9 cellular contexts compared by ENCODE assay signal in the genomic region with DNA sequence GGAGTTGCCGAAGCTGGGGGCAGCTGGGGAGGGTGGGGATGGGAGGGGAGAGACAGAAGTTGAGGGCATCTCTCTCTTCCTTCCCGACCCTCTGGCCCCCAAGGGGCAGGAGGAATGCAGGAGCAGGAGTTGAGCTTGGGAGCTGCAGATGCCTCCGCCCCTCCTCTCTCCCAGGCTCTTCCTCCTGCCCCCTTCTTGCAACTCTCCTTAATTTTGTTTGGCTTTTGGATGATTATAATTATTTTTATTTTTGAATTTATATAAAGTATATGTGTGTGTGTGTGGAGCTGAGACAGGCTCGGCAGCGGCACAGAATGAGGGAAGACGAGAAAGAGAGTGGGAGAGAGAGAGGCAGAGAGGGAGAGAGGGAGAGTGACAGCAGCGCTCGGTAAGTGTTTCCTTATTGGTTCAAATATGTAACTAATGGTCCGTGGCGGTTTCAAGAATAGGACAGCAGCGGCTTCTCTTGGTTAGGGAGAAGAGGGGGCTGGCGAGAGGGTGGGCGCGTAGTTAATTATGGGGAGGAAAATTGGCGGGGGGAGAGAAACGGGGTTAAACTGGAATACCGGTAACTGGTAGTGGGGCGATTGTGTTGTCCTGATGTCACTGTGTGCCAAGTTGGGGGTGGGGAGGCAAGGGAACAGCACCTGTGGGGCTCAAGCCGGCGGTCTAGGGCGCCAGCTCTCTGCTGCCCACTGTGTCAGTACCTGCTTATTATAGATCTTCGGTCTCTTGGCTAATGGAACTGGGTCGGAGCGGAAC. TPM values are rescaled to one million over a fixed set of nuclear protein-coding genes. Genes with fewer than 3 reads are reported as not detected.
DNase-seq lines count a peak whose midpoint lies in the region; ATAC-seq and TF ChIP-seq lines count a peak whose summit lies in the region.
"Had no signal": no experiment of that assay in that cellular context is flagged by ENCODE, and none has a peak within 500 bp of the region (broad histone marks: within the 10 kb centered on the region; RNA-seq: fewer than 3 reads in every experiment).

No MANE protein-coding gene starts in this region.

- H3K27ac Mint-ChIP-seq in activated naive CD4-positive, alpha-beta T cell treated with anti-CD3 and anti-CD28 coated beads, Interleukin-2, amount 10 ng/mL, durations not matched to agents 7 days and 5 days = no peak overlapping the region
- H3K27ac Mint-ChIP-seq in brain = peak overlapping the region in 3 of 5 experiments; percentile 79 to 97 (median 86)
- H3K27ac Mint-ChIP-seq in memory B cell = peak overlapping the region; percentile 85

- no peak for DNase-seq in activated naive CD4-positive, alpha-beta T cell treated with anti-CD3 and anti-CD28 coated beads, Interleukin-2, amount 10 ng/mL, durations not matched to agents 7 days and 5 days
- DNase-seq in activated naive CD4-positive, alpha-beta T cell treated with Interleukin-2 at 50 U/mL for 16 hours = no peak
- DNase-seq in NCI-H2227 treated with DMSO at 0.1 percent for 48 hours (lab: John Stamatoyannopoulos, UW) = peak; percentile 72
- no peak for DNase-seq in memory B cell (ENCODE audit: low spot score in 2 of 2)
- DNase-seq in aorta = no peak
- DNase-seq in GM13977 (ENCODE audit: low spot score) = no peak

- peaks cover 100% of the 10 kb centered on the region for H3K27me3 Mint-ChIP-seq in activated naive CD4-positive, alpha-beta T cell treated with anti-CD3 and anti-CD28 coated beads, Interleukin-2, amount 10 ng/mL, durations not matched to agents 7 days and 5 days
- H3K27me3 Mint-ChIP-seq in brain (peaks cover 98% of the 10 kb centered on the region), memory B cell (peaks cover 22% of the 10 kb centered on the region)

- ATAC-seq in HG02938 (IDR thresholded peaks at IDR 0.05; ENCODE audit: unreplicated experiment) (peak; percentile 26), memory B cell (ENCODE audit: low read depth) (peak; percentile 34), aorta (ENCODE audit: low FRiP score) (peak; percentile 44)

- H3K4me1 ChIP-seq in aorta (ENCODE audit: control insufficient read depth in 1 of 2, insufficient read depth in 2 of 2, low read length in 2 of 2) = no peaks in the 10 kb centered on the region

- peak overlapping the region; percentile 14 to 51 for H3K4me3 ChIP-seq in aorta (ENCODE audit: low read length in 2 of 2)
- H3K4me3 ChIP-seq: lung had no signal

- intact Hi-C loops in aorta (cut with DNase I) = no loop called here

- H3K4me3 Mint-ChIP-seq in activated naive CD4-positive, alpha-beta T cell treated with anti-CD3 and anti-CD28 coated beads, Interleukin-2, amount 10 ng/mL, durations not matched to agents 7 days and 5 days = peak overlapping the region; percentile 73
- H3K4me3 Mint-ChIP-seq in brain (peak overlapping the region; percentile 85 to 96 (median 88)), memory B cell (peak overlapping the region; percentile 86)

- H3K27me3 ChIP-seq in aorta (ENCODE audit: control insufficient read depth in 1 of 2, insufficient read depth in 2 of 2, low read length in 1 of 2) = no peaks in the 10 kb centered on the region

- peaks cover 26% of the 10 kb centered on the region for H3K4me1 Mint-ChIP-seq in activated naive CD4-positive, alpha-beta T cell treated with anti-CD3 and anti-CD28 coated beads, Interleukin-2, amount 10 ng/mL, durations not matched to agents 7 days and 5 days
- H3K4me1 Mint-ChIP-seq in brain (peaks cover 39% of the 10 kb centered on the region), memory B cell (peaks cover 19% of the 10 kb centered on the region)

- in situ Hi-C loops in GM13977 (cut with MboI; ENCODE audit: low pct_unique_long_range_greater_than_20kb, low sequenced_read_pairs, unreplicated experiment) = loop anchor here (25.0 kb wide), 1 partner anchor 345 kb away; a partner anchor contains a TSS

- WGBS in aorta, 2 donors = 2 to 3% methylated on average over 24 of the region's 24 CpGs

- no peaks in the 10 kb centered on the region for H3K9me3 ChIP-seq in aorta (ENCODE audit: control insufficient read depth, low read length)

- CTCF ChIA-PET in activated naive CD4-positive, alpha-beta T cell treated with anti-CD3 and anti-CD28 coated beads, Interleukin-2, amount 10 ng/mL, durations not matched to agents 7 days and 5 days (lab: Charles Lee) = interaction anchor here (0.9 to 2.2 kb wide), 7 partner anchors 9 to 202 kb away, joined by 3 to 22 read pairs (median 5); a partner anchor contains a TSS

- peak overlapping the region in 1 of 2 donors; percentile 4 for H3K27ac ChIP-seq in aorta (ENCODE audit: low read depth in 1 of 2, low read length in 2 of 2)

- H3K9me3 Mint-ChIP-seq in activated naive CD4-positive, alpha-beta T cell treated with anti-CD3 and anti-CD28 coated beads, Interleukin-2, amount 10 ng/mL, durations not matched to agents 7 days and 5 days = no peaks in the 10 kb centered on the region
- peaks cover 0 to 5% (median 0%) of the 10 kb centered on the region in 5 experiments for H3K9me3 Mint-ChIP-seq in brain
- H3K9me3 Mint-ChIP-seq in memory B cell = peaks cover 1% of the 10 kb centered on the region

- peak in 1 of 2 experiments; percentile 26 for TF ChIP-seq CTCF in brain (conservative IDR thresholded peaks at IDR 0.05)
- TF ChIP-seq CTCF in GM13977 (IDR thresholded peaks at IDR 0.05; ENCODE audit: extremely low read depth, insufficient read depth, missing control alignments) = no peak

- H3K36me3 ChIP-seq in aorta (ENCODE audit: control insufficient read depth in 1 of 2, insufficient read depth in 2 of 2, low read length in 1 of 2) = no peaks in the 10 kb centered on the region

- no peaks in the 10 kb centered on the region for H3K36me3 Mint-ChIP-seq in activated naive CD4-positive, alpha-beta T cell treated with anti-CD3 and anti-CD28 coated beads, Interleukin-2, amount 10 ng/mL, durations not matched to agents 7 days and 5 days
- no peaks in the 10 kb centered on the region for H3K36me3 Mint-ChIP-seq in brain
- peaks cover 2% of the 10 kb centered on the region for H3K36me3 Mint-ChIP-seq in memory B cell

RNA-seq across cellular contexts. Expression of a gene that starts 8.4 kb away (rescaled TPM):
- polyA plus RNA-seq in brain (ENCODE audit: insufficient read depth, low read depth, low replicate concordance) (not detected), aorta (under 1 TPM in 1 of 2 donors, not detected in 1; 0.75 TPM)
- total RNA-seq in aorta = 1 to 10 TPM; 4.2 to 6.4 TPM
- total RNA-seq: lung had no signal

RNA-seq across cellular contexts. Expression of a gene that starts 11.0 kb away (rescaled TPM):
- polyA plus RNA-seq in brain (ENCODE audit: insufficient read depth, low read depth, low replicate concordance) (not detected), aorta (1 to 10 TPM; 1.5 to 3.3 TPM)
- total RNA-seq in aorta = 10 to 100 TPM; 14.7 to 17.1 TPM

RNA-seq across cellular contexts. Expression of a gene that starts 15.6 kb away (rescaled TPM):
- not detected for polyA plus RNA-seq in brain (ENCODE audit: insufficient read depth, low read depth, low replicate concordance)
- total RNA-seq in aorta = 1 to 10 TPM; 3.8 to 3.9 TPM
- not detected for polyA plus RNA-seq in aorta

RNA-seq across cellular contexts. Expression of a gene that starts 17.2 kb away (rescaled TPM):
- polyA plus RNA-seq in brain (ENCODE audit: insufficient read depth, low read depth, low replicate concordance) = not detected
- total RNA-seq in aorta = 1 to 10 TPM; 2.6 to 9.0 TPM
- polyA plus RNA-seq in aorta = under 1 TPM in 1 of 2 donors, not detected in 1; 0.38 TPM
- total RNA-seq: lung had no signal

RNA-seq across cellular contexts. Expression of a gene that starts 32.3 kb away (rescaled TPM):
- polyA plus RNA-seq in brain (ENCODE audit: insufficient read depth, low read depth, low replicate concordance) = not detected
- 10 to 100 TPM in 1 of 2 donors, 1 to 10 TPM in 1; 1.6 to 32.0 TPM for total RNA-seq in aorta
- polyA plus RNA-seq in aorta = 1 to 10 TPM in 1 of 2 donors, not detected in 1; 3.6 TPM
- polyA plus RNA-seq: lung had no signal
